ENCODE assay signal across 18 cellular contexts in the genomic region with DNA sequence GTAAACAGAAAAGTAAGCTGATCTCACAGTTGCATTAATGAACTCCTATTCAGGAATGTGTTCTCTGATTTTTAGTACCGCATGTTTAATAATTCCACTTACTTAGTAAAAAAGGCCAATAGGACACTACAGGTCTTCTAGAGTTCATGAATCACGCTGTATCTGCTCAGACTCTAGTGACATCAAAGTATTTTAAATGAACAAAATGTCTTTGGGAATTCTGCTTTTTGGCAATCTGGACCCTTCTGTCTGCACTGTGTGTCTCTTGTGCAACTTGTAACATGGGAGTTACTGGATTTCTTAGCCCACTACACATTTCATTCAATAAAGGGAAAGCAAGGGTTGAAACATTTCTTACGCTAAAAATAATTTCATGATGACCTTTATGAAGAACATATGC. TPM values are rescaled to one million over a fixed set of nuclear protein-coding genes. Genes with fewer than 3 reads are reported as not detected.
DNase-seq lines count a peak whose midpoint lies in the region; ATAC-seq and TF ChIP-seq lines count a peak whose summit lies in the region.
"Had no signal": no experiment of that assay in that cellular context is flagged by ENCODE, and none has a peak within 500 bp of the region (broad histone marks: within the 10 kb centered on the region; RNA-seq: fewer than 3 reads in every experiment).

No MANE protein-coding gene starts in this region.

- no peak for ATAC-seq in activated CD8-positive, alpha-beta memory T cell treated with anti-CD3 and anti-CD28 coated beads, Interleukin-2, amount 10 ng/mL, durations not matched to agents 7 days and 5 days
- ATAC-seq: GM12878 had no signal

- H3K27ac ChIP-seq in ascending aorta = no peak overlapping the region
- H3K27ac ChIP-seq: BLaER1 treated with 17β-estradiol and CSF1 and Interleukin-3, amounts not matched to agents 10 nM and 100 nM; GM23248 had no signal

- peak overlapping the region; percentile 16 for H3K4me3 Mint-ChIP-seq in endothelial cell (ENCODE audit: unreplicated experiment)
- no peak overlapping the region for H3K4me3 Mint-ChIP-seq in activated CD8-positive, alpha-beta memory T cell treated with anti-CD3 and anti-CD28 coated beads, Interleukin-2, amount 10 ng/mL, durations not matched to agents 7 days and 5 days
- H3K4me3 Mint-ChIP-seq: B cell; CD4-positive, CD25-positive, alpha-beta regulatory T cell; CD8-positive, alpha-beta memory T cell had no signal

- CTCF ChIA-PET in activated CD8-positive, alpha-beta memory T cell treated with anti-CD3 and anti-CD28 coated beads, Interleukin-2, amount 10 ng/mL, durations not matched to agents 7 days and 5 days (lab: Charles Lee) = no interaction called here

- H3K9me3 Mint-ChIP-seq in endothelial cell (ENCODE audit: unreplicated experiment) = no peaks in the 10 kb centered on the region
- H3K9me3 Mint-ChIP-seq in activated CD8-positive, alpha-beta memory T cell treated with anti-CD3 and anti-CD28 coated beads, Interleukin-2, amount 10 ng/mL, durations not matched to agents 7 days and 5 days (ENCODE audit: low read depth) = no peaks in the 10 kb centered on the region
- H3K9me3 Mint-ChIP-seq: CD4-positive, CD25-positive, alpha-beta regulatory T cell; CD8-positive, alpha-beta memory T cell had no signal

- H3K27me3 ChIP-seq in ascending aorta = no peaks in the 10 kb centered on the region
- H3K27me3 ChIP-seq: BLaER1 treated with 17β-estradiol and CSF1 and Interleukin-3, amounts not matched to agents 10 nM and 100 nM had no signal

- H3K36me3 ChIP-seq in ascending aorta = peaks cover 40 to 88% of the 10 kb centered on the region in 2 donors

- no peaks in the 10 kb centered on the region for H3K4me1 ChIP-seq in ascending aorta
- H3K4me1 ChIP-seq: BLaER1 treated with 17β-estradiol and CSF1 and Interleukin-3, amounts not matched to agents 10 nM and 100 nM; HAP-1 had no signal

- intact Hi-C loops in ascending aorta (cut with DNase I) = no loop called here

- H3K27me3 Mint-ChIP-seq in endothelial cell (ENCODE audit: unreplicated experiment) = no peaks in the 10 kb centered on the region
- H3K27me3 Mint-ChIP-seq in activated CD8-positive, alpha-beta memory T cell treated with anti-CD3 and anti-CD28 coated beads, Interleukin-2, amount 10 ng/mL, durations not matched to agents 7 days and 5 days = no peaks in the 10 kb centered on the region
- H3K27me3 Mint-ChIP-seq: B cell; CD4-positive, CD25-positive, alpha-beta regulatory T cell; CD8-positive, alpha-beta memory T cell had no signal

- H3K27ac Mint-ChIP-seq in endothelial cell (ENCODE audit: unreplicated experiment) = no peak overlapping the region
- no peak overlapping the region for H3K27ac Mint-ChIP-seq in activated CD8-positive, alpha-beta memory T cell treated with anti-CD3 and anti-CD28 coated beads, Interleukin-2, amount 10 ng/mL, durations not matched to agents 7 days and 5 days
- H3K27ac Mint-ChIP-seq: B cell; CD4-positive, CD25-positive, alpha-beta regulatory T cell had no signal

- peaks cover 25% of the 10 kb centered on the region for H3K36me3 Mint-ChIP-seq in endothelial cell (ENCODE audit: low read depth, unreplicated experiment)
- peaks cover 22% of the 10 kb centered on the region for H3K36me3 Mint-ChIP-seq in activated CD8-positive, alpha-beta memory T cell treated with anti-CD3 and anti-CD28 coated beads, Interleukin-2, amount 10 ng/mL, durations not matched to agents 7 days and 5 days

- no peak for TF ChIP-seq CTCF in endothelial cell (IDR thresholded peaks at IDR 0.05; ENCODE audit: unreplicated experiment)
- no peak for TF ChIP-seq CTCF in fibroblast of villous mesenchyme (IDR thresholded peaks at IDR 0.05; ENCODE audit: insufficient read depth, low read depth, low read length)
- no peak for TF ChIP-seq CTCF in ascending aorta (IDR thresholded peaks at IDR 0.05)

- no peak overlapping the region for H3K4me3 ChIP-seq in fibroblast of villous mesenchyme (ENCODE audit: low read depth, low read length)
- H3K4me3 ChIP-seq in ascending aorta = no peak overlapping the region
- H3K4me3 ChIP-seq: BLaER1 treated with 17β-estradiol and CSF1 and Interleukin-3, amounts not matched to agents 10 nM and 100 nM; GM12878; GM23248; HAP-1 had no signal

- no peaks in the 10 kb centered on the region for H3K4me1 Mint-ChIP-seq in endothelial cell (ENCODE audit: unreplicated experiment)
- no peaks in the 10 kb centered on the region for H3K4me1 Mint-ChIP-seq in activated CD8-positive, alpha-beta memory T cell treated with anti-CD3 and anti-CD28 coated beads, Interleukin-2, amount 10 ng/mL, durations not matched to agents 7 days and 5 days
- H3K4me1 Mint-ChIP-seq: B cell; CD8-positive, alpha-beta memory T cell had no signal

- H3K9me3 ChIP-seq in ascending aorta = no peaks in the 10 kb centered on the region
- H3K9me3 ChIP-seq: BLaER1 treated with 17β-estradiol and CSF1 and Interleukin-3, amounts not matched to agents 10 nM and 100 nM; HAP-1 had no signal

- DNase-seq in endothelial cell (ENCODE audit: low spot score) (no peak), fibroblast of villous mesenchyme (ENCODE audit: low read depth) (peak; percentile 33), renal cortical epithelial cell (ENCODE audit: low read depth) (peak; percentile 17), ascending aorta (ENCODE audit: low spot score in 2 of 2) (no peak)
- DNase-seq in stimulated activated naive CD4-positive, alpha-beta T cell treated with Interleukin-2 at 50 U/mL for 16 hours (lab: John Stamatoyannopoulos, UW) = no peak
- DNase-seq in activated CD8-positive, alpha-beta memory T cell treated with anti-CD3 and anti-CD28 coated beads, Interleukin-2, amount 10 ng/mL, durations not matched to agents 7 days and 5 days = no peak
- DNase-seq: CD4-positive, CD25-positive, alpha-beta regulatory T cell; CD8-positive, alpha-beta memory T cell; COR-L47; DMS 273 treated with DMSO at 0.1 percent for 48 hours; DMS53; DND-41; EL had no signal

RNA-seq across cellular contexts. Expression of gene RABGEF1, which starts 50.2 kb away (rescaled TPM):
- total RNA-seq in endothelial cell (ENCODE audit: unreplicated experiment) (19.2 TPM), fibroblast of villous mesenchyme (43.8 and 61.7 TPM in 2 replicates), renal cortical epithelial cell (52.4 and 72.2 TPM in 2 replicates), ascending aorta (31.6 TPM)
- total RNA-seq in activated CD8-positive, alpha-beta memory T cell treated with anti-CD3 and anti-CD28 coated beads, Interleukin-2, amount 10 ng/mL, durations not matched to agents 7 days and 5 days = 10 to 100 TPM; 21.7 to 25.6 TPM

Comparison
In these comparisons a context has a peak if more than half of its experiments do, and no peak if none do; other contexts are left out.
1. DNase-seq: peak in fibroblast of villous mesenchyme (single experiment) and renal cortical epithelial cell (single experiment); none in endothelial cell (single experiment), ascending aorta (0 of 2), stimulated activated naive CD4-positive, alpha-beta T cell treated with Interleukin-2 at 50 U/mL for 16 hours (single experiment) and activated CD8-positive, alpha-beta memory T cell treated with anti-CD3 and anti-CD28 coated beads, Interleukin-2, amount 10 ng/mL, durations not matched to agents 7 days and 5 days (single experiment).